1 cellular context compared by ENCODE assay signal in the genomic region with DNA sequence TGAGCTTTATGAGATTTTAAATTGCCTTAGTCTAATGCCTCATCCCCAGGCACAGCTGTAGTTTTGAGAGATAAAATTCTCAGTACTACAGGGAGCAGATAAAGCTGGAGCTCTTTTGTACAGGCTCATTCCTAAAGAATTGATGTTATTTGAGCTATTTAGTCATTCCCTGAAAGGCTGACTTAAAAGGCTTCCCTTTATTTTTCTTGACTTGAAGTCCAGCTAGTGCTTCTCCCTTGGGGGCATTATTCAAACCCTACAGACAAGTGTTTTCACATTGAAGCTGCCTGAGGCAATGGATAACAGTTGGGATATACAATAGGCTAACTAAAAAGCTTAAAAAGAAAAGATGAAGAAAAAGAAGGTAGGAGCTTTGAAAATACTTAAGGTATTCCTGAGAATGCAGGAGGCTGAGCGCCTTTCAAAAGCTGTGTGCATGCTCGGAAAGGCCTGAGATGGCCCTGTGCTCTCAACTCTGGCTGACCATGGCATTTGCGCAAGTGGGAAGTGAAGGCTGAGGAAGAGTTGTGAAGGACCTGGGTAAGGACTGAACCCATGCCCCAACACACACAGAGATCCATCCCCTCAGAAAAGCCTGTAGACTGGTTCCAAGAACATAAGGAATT.
TF ChIP-seq lines count a peak whose summit lies in the region.

No MANE protein-coding gene starts in this region.

TF ChIP-seq in WTC11, 78 proteins besides CTCF, POLR2A, EP300 and RAD21:
- TF ChIP-seq, protein P1, sequence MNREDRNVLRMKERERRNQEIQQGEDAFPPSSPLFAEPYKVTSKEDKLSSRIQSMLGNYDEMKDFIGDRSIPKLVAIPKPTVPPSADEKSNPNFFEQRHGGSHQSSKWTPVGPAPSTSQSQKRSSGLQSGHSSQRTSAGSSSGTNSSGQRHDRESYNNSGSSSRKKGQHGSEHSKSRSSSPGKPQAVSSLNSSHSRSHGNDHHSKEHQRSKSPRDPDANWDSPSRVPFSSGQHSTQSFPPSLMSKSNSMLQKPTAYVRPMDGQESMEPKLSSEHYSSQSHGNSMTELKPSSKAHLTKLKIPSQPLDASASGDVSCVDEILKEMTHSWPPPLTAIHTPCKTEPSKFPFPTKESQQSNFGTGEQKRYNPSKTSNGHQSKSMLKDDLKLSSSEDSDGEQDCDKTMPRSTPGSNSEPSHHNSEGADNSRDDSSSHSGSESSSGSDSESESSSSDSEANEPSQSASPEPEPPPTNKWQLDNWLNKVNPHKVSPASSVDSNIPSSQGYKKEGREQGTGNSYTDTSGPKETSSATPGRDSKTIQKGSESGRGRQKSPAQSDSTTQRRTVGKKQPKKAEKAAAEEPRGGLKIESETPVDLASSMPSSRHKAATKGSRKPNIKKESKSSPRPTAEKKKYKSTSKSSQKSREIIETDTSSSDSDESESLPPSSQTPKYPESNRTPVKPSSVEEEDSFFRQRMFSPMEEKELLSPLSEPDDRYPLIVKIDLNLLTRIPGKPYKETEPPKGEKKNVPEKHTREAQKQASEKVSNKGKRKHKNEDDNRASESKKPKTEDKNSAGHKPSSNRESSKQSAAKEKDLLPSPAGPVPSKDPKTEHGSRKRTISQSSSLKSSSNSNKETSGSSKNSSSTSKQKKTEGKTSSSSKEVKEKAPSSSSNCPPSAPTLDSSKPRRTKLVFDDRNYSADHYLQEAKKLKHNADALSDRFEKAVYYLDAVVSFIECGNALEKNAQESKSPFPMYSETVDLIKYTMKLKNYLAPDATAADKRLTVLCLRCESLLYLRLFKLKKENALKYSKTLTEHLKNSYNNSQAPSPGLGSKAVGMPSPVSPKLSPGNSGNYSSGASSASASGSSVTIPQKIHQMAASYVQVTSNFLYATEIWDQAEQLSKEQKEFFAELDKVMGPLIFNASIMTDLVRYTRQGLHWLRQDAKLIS (CRISPR knock-in tag; IDR thresholded peaks at IDR 0.05; ENCODE audit: borderline replicate concordance) = no peak
- no peak for TF ChIP-seq ELF4 (CRISPR knock-in tag; IDR thresholded peaks at IDR 0.05; ENCODE audit: low read depth)
- TF ChIP-seq CREM (CRISPR knock-in tag; IDR thresholded peaks at IDR 0.05) = no peak
- TF ChIP-seq TEAD4 (CRISPR knock-in tag; IDR thresholded peaks at IDR 0.05) = no peak
- TF ChIP-seq RORB (CRISPR knock-in tag; IDR thresholded peaks at IDR 0.05) = no peak
- TF ChIP-seq, protein P2, sequence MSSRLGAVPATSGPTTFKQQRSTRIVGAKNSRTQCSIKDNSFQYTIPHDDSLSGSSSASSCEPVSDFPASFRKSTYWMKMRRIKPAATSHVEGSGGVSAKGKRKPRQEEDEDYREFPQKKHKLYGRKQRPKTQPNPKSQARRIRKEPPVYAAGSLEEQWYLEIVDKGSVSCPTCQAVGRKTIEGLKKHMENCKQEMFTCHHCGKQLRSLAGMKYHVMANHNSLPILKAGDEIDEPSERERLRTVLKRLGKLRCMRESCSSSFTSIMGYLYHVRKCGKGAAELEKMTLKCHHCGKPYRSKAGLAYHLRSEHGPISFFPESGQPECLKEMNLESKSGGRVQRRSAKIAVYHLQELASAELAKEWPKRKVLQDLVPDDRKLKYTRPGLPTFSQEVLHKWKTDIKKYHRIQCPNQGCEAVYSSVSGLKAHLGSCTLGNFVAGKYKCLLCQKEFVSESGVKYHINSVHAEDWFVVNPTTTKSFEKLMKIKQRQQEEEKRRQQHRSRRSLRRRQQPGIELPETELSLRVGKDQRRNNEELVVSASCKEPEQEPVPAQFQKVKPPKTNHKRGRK (CRISPR knock-in tag; IDR thresholded peaks at IDR 0.05; ENCODE audit: borderline replicate concordance) = no peak
- no peak for TF ChIP-seq ZNF671 (CRISPR knock-in tag; IDR thresholded peaks at IDR 0.05)
- TF ChIP-seq ZNF423 (CRISPR knock-in tag; IDR thresholded peaks at IDR 0.05) = no peak
- TF ChIP-seq EMX1 (CRISPR knock-in tag; IDR thresholded peaks at IDR 0.05) = no peak
- no peak for TF ChIP-seq MYBL2 (CRISPR knock-in tag; IDR thresholded peaks at IDR 0.05)
- no peak for TF ChIP-seq ZBTB21 (CRISPR knock-in tag; IDR thresholded peaks at IDR 0.05; ENCODE audit: borderline replicate concordance)
- no peak for TF ChIP-seq PRRX2 (CRISPR knock-in tag; IDR thresholded peaks at IDR 0.05)
- TF ChIP-seq FOXK1 (CRISPR knock-in tag; IDR thresholded peaks at IDR 0.05) = no peak
- TF ChIP-seq, protein P3, sequence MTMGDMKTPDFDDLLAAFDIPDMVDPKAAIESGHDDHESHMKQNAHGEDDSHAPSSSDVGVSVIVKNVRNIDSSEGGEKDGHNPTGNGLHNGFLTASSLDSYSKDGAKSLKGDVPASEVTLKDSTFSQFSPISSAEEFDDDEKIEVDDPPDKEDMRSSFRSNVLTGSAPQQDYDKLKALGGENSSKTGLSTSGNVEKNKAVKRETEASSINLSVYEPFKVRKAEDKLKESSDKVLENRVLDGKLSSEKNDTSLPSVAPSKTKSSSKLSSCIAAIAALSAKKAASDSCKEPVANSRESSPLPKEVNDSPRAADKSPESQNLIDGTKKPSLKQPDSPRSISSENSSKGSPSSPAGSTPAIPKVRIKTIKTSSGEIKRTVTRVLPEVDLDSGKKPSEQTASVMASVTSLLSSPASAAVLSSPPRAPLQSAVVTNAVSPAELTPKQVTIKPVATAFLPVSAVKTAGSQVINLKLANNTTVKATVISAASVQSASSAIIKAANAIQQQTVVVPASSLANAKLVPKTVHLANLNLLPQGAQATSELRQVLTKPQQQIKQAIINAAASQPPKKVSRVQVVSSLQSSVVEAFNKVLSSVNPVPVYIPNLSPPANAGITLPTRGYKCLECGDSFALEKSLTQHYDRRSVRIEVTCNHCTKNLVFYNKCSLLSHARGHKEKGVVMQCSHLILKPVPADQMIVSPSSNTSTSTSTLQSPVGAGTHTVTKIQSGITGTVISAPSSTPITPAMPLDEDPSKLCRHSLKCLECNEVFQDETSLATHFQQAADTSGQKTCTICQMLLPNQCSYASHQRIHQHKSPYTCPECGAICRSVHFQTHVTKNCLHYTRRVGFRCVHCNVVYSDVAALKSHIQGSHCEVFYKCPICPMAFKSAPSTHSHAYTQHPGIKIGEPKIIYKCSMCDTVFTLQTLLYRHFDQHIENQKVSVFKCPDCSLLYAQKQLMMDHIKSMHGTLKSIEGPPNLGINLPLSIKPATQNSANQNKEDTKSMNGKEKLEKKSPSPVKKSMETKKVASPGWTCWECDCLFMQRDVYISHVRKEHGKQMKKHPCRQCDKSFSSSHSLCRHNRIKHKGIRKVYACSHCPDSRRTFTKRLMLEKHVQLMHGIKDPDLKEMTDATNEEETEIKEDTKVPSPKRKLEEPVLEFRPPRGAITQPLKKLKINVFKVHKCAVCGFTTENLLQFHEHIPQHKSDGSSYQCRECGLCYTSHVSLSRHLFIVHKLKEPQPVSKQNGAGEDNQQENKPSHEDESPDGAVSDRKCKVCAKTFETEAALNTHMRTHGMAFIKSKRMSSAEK (CRISPR knock-in tag; IDR thresholded peaks at IDR 0.05; ENCODE audit: borderline replicate concordance) = no peak
- no peak for TF ChIP-seq TP53 (CRISPR knock-in tag; IDR thresholded peaks at IDR 0.05)
- no peak for TF ChIP-seq ZNF263 (CRISPR knock-in tag; IDR thresholded peaks at IDR 0.05; ENCODE audit: low read depth)
- TF ChIP-seq, protein P4, sequence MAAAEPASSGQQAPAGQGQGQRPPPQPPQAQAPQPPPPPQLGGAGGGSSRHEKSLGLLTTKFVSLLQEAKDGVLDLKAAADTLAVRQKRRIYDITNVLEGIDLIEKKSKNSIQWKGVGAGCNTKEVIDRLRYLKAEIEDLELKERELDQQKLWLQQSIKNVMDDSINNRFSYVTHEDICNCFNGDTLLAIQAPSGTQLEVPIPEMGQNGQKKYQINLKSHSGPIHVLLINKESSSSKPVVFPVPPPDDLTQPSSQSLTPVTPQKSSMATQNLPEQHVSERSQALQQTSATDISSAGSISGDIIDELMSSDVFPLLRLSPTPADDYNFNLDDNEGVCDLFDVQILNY (CRISPR knock-in tag; IDR thresholded peaks at IDR 0.05) = no peak
- no peak for TF ChIP-seq FOXJ3 (CRISPR knock-in tag; IDR thresholded peaks at IDR 0.05; ENCODE audit: borderline replicate concordance)
- TF ChIP-seq, protein P5, sequence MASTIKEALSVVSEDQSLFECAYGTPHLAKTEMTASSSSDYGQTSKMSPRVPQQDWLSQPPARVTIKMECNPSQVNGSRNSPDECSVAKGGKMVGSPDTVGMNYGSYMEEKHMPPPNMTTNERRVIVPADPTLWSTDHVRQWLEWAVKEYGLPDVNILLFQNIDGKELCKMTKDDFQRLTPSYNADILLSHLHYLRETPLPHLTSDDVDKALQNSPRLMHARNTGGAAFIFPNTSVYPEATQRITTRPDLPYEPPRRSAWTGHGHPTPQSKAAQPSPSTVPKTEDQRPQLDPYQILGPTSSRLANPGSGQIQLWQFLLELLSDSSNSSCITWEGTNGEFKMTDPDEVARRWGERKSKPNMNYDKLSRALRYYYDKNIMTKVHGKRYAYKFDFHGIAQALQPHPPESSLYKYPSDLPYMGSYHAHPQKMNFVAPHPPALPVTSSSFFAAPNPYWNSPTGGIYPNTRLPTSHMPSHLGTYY (CRISPR knock-in tag; IDR thresholded peaks at IDR 0.05) = no peak
- TF ChIP-seq, protein P6, sequence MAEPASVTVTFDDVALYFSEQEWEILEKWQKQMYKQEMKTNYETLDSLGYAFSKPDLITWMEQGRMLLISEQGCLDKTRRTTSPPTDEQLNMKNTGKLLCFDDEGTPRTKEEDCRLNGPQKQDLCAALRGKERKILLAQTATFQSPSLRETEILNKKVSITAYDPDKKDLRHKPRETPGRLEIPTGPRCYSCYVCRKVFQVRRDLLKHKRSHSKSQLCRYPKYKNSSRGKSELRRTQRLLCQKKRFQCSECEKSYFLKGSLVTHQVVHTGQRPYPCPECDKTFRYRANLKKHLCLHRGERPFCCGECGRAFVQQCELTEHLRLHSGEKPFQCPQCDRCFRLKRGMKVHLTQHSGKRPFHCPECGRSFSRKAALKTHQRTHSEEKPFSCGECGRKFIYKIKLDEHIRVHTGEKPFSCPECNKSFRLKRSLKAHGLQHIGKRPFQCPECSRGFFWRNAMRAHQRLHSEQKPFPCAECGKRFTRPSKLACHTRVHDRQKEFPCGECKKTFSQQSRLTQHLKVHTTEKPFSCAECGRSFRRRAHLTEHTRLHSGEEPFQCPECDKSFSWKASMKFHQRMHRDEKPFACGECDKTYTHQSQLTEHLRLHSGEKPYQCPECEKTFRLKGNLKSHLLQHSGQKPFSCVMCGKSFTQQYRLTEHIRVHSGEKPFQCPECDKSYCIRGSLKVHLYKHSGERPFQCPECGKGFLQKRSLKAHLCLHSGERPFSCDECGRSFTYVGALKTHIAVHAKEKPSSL (CRISPR knock-in tag; conservative IDR thresholded peaks at IDR 0.05) = no peak
